ENCODE assay signal across 21 cellular contexts in genomic region chr14:34797747-34798583, GRCh38.
DNase-seq lines count a peak whose midpoint lies in the region; ATAC-seq and TF ChIP-seq lines count a peak whose summit lies in the region.
"Had no signal": no experiment of that assay in that cellular context is flagged by ENCODE, and none has a peak within 500 bp of the region (broad histone marks: within the 10 kb centered on the region; RNA-seq: fewer than 3 reads in every experiment).

No MANE protein-coding gene starts in this region.

- POLR2A ChIA-PET in WTC11 (lab: Charles Lee), result no interaction called here
- POLR2A ChIA-PET in GM10248 (lab: Yijun Ruan, JAX), result no interaction called here

- H3K36me3 Mint-ChIP-seq in WTC11, result peaks cover 58% of the 10 kb centered on the region

- CTCF ChIA-PET in WTC11 (lab: Charles Lee) (no interaction called here), GM10248 (lab: Yijun Ruan, JAX) (interaction anchor here (1.9 kb wide), 1 partner anchor 12 kb away, joined by 4 read pairs; no protein-coding TSS in a partner anchor)

- peaks cover 9% of the 10 kb centered on the region for H3K9me3 Mint-ChIP-seq in WTC11
- H3K9me3 Mint-ChIP-seq: activated T-cell treated with anti-CD3 and anti-CD28 coated beads, Interleukin-2, amount 50 U/mL, for 24 hours; natural killer cell treated with Interleukin-12 subunit alpha and Interleukin-12 subunit beta and Interleukin-15 and Interleukin-18, amount 100 ng/mL, for 72 hours had no signal

- no peak overlapping the region for H3K4me3 Mint-ChIP-seq in WTC11
- H3K4me3 Mint-ChIP-seq: activated T-cell treated with anti-CD3 and anti-CD28 coated beads, Interleukin-2, amount 50 U/mL, for 24 hours; natural killer cell treated with Interleukin-12 subunit alpha and Interleukin-12 subunit beta and Interleukin-15 and Interleukin-18, amount 100 ng/mL, for 72 hours had no signal

- H3K27me3 ChIP-seq in BE2C, result no peaks in the 10 kb centered on the region
- H3K27me3 ChIP-seq: ascending aorta, esophagus muscularis mucosa, upper lobe of left lung had no signal

- ATAC-seq in WTC11, result peak; percentile 67
- no peak for ATAC-seq in HG02759 (IDR thresholded peaks at IDR 0.05; ENCODE audit: unreplicated experiment)
- no peak for ATAC-seq in GM21515 (IDR thresholded peaks at IDR 0.05; ENCODE audit: unreplicated experiment)
- ATAC-seq: left cardiac atrium; natural killer cell treated with Interleukin-12 subunit alpha and Interleukin-12 subunit beta and Interleukin-15 and Interleukin-18, amount 100 ng/mL, for 72 hours; Right ventricle myocardium inferior had no signal

- H3K4me1 ChIP-seq in BE2C, result no peaks in the 10 kb centered on the region
- H3K4me1 ChIP-seq: ascending aorta, esophagus muscularis mucosa, prostate gland, upper lobe of left lung had no signal

- no peak for TF ChIP-seq CTCF in BE2C (IDR thresholded peaks at IDR 0.05; ENCODE audit: low read depth, low read length)
- TF ChIP-seq CTCF in WTC11 (IDR thresholded peaks at IDR 0.05), result no peak
- TF ChIP-seq CTCF in GM10248 (IDR thresholded peaks at IDR 0.05; ENCODE audit: control extremely low read depth, extremely low read depth, low read depth, missing control alignments), result no peak

- no peaks in the 10 kb centered on the region for H3K9me3 ChIP-seq in BE2C
- H3K9me3 ChIP-seq: ascending aorta, esophagus muscularis mucosa, prostate gland, upper lobe of left lung had no signal

- peak; percentile 2 for DNase-seq in DMS53 (lab: John Stamatoyannopoulos, UW)
- DNase-seq in DMS53 treated with DMSO at 0.1 percent for 48 hours (lab: John Stamatoyannopoulos, UW; ENCODE audit: unreplicated experiment), result no peak
- peak; percentile 15 for DNase-seq in BE2C
- DNase-seq in HuH-7 (ENCODE audit: low spot score), result peak; percentile 15
- peak; percentile 24 for DNase-seq in WTC11 (ENCODE audit: low spot score)
- no peak for DNase-seq in GM10248 (ENCODE audit: extremely low spot score)
- DNase-seq: activated naive CD4-positive, alpha-beta T cell treated with Interleukin-2 at 50 U/mL for 16 hours; activated T-cell treated with anti-CD3 and anti-CD28 coated beads, Interleukin-2, amount 50 U/mL, for 24 hours; left cardiac atrium; NCI-H1436; NCI-H446 treated with DMSO at 0.1 percent for 48 hours; small intestine; stimulated activated CD4-positive, alpha-beta T cell treated with anti-CD3 and anti-CD28 coated beads, Interleukin-4, amount 100 ng/mL, for 24 hours had no signal

- no peak overlapping the region for H3K4me3 ChIP-seq in BE2C (ENCODE audit: low read depth, low read length)
- H3K4me3 ChIP-seq: ascending aorta, esophagus muscularis mucosa, prostate gland, upper lobe of left lung had no signal

- no peaks in the 10 kb centered on the region for H3K27me3 Mint-ChIP-seq in WTC11 (ENCODE audit: low read depth)
- H3K27me3 Mint-ChIP-seq: activated T-cell treated with anti-CD3 and anti-CD28 coated beads, Interleukin-2, amount 50 U/mL, for 24 hours; natural killer cell treated with Interleukin-12 subunit alpha and Interleukin-12 subunit beta and Interleukin-15 and Interleukin-18, amount 100 ng/mL, for 72 hours had no signal

- no peaks in the 10 kb centered on the region for H3K4me1 Mint-ChIP-seq in WTC11

- H3K27ac Mint-ChIP-seq in WTC11, result no peak overlapping the region
- H3K27ac Mint-ChIP-seq: activated T-cell treated with anti-CD3 and anti-CD28 coated beads, Interleukin-2, amount 50 U/mL, for 24 hours; natural killer cell treated with Interleukin-12 subunit alpha and Interleukin-12 subunit beta and Interleukin-15 and Interleukin-18, amount 100 ng/mL, for 72 hours had no signal

- peaks cover 84% of the 10 kb centered on the region for H3K36me3 ChIP-seq in BE2C
- H3K36me3 ChIP-seq: prostate gland had no signal

TF ChIP-seq in WTC11, 78 proteins besides CTCF, POLR2A, EP300 and RAD21:
- TF ChIP-seq NFATC4 (CRISPR knock-in tag; IDR thresholded peaks at IDR 0.05), result no peak
- peak; percentile 49 for TF ChIP-seq GABPB1 (CRISPR knock-in tag; IDR thresholded peaks at IDR 0.05)
- no peak for TF ChIP-seq ATF1 (CRISPR knock-in tag; IDR thresholded peaks at IDR 0.05)

Comparison
In these comparisons a context has a peak if more than half of its experiments do, and no peak if none do; other contexts are left out.
1. DNase-seq: peak in DMS53 (single experiment), BE2C (single experiment), HuH-7 (single experiment) and WTC11 (single experiment); none in DMS53 treated with DMSO at 0.1 percent for 48 hours (single experiment) and GM10248 (single experiment).